ENCODE assay signal across 8 cellular contexts in genomic region chr12:92928962-92929915, GRCh38. TPM values are rescaled to one million over a fixed set of nuclear protein-coding genes. Genes with fewer than 3 reads are reported as not detected.
DNase-seq lines count a peak whose midpoint lies in the region; ATAC-seq, FAIRE-seq and TF ChIP-seq lines count a peak whose summit lies in the region.

Gene EEA1, minus strand, starts transcription at chr12:92929295. Its CDS starts 229 bp downstream, at chr12:92929066.

- TF ChIP-seq RAD21 in HepG2 (CRISPR knock-in tag; IDR thresholded peaks at IDR 0.05): peak; percentile 60; the same call in 1 of the 2 replicates

- POLR2A ChIA-PET in HepG2 (lab: Yijun Ruan, JAX): interaction anchor here (0.6 to 4.2 kb wide), 21 partner anchors 14 to 491 kb away, joined by 3 to 27 read pairs (median 5); no protein-coding TSS in a partner anchor

- H3K27me3 ChIP-seq in HepG2 (ENCODE audit: control insufficient read depth in 1 of 2, insufficient read depth in 2 of 2, low read length in 2 of 2): no peaks in the 10 kb centered on the region

- no TSS peak for BruUV-seq in HepG2 (replicated peaks; lab: Mats Ljungman, UMichigan)

- H2AFZ ChIP-seq in HepG2 (ENCODE audit: low read length): no peak within 1 kb of the TSS

- TF ChIP-seq POLR2A in HepG2 (IDR thresholded peaks at IDR 0.05; ENCODE audit: insufficient read depth in 1 of 2, low read depth in 2 of 2, low read length in 2 of 2): peak; percentile 88 to 90

- no peaks in the 10 kb centered on the region; a peak in 1 of 5 replicates for H3K36me3 ChIP-seq in HepG2 (replicated peaks in 1 of 2; ENCODE audit: control insufficient read depth in 1 of 2, insufficient read depth in 2 of 2, low read length in 2 of 2)

- H3K4me1 ChIP-seq in HepG2 (ENCODE audit: insufficient read depth, low read length): peaks cover 59% of the 10 kb centered on the region

- intact Hi-C loops in dendritic cell treated with granulocyte-macrophage colony-stimulating factor and Interleukin-4, amounts not matched to agents 40 ng/mL and 50 ng/mL, for 4 days (cut with micrococcal nuclease): loop anchor here (5.0 to 10.0 kb wide), 3 partner anchors 53 to 646 kb away; partner anchors contain the start of gene SOCS2
- intact Hi-C loops in HepG2 (cut with micrococcal nuclease; ENCODE audit: unreplicated experiment): loop anchor here (5.0 to 10.0 kb wide), 3 partner anchors 43 to 102 kb away; no protein-coding TSS in a partner anchor

- in situ Hi-C loops in HepG2 (cut with HindIII; ENCODE audit: extremely low pct_ligation_motif_present, low pct_unique_long_range_greater_than_20kb): no loop called here

- H3K4me3 Mint-ChIP-seq in dendritic cell treated with granulocyte-macrophage colony-stimulating factor and Interleukin-4, amounts not matched to agents 40 ng/mL and 50 ng/mL, for 4 days: peak within 1 kb of the TSS; percentile 88

- peak within 1 kb of the TSS; percentile 84 for H3K4me2 ChIP-seq in HepG2 (ENCODE audit: low read depth, low read length)

- TF ChIP-seq EP300 in HepG2 (IDR thresholded peaks at IDR 0.05; ENCODE audit: low read depth in 2 of 2, low read length in 2 of 2) (peak in 1 of 2 experiments; percentile 34; a peak in 1 of 4 replicates), HepG2 (CRISPR knock-in tag; IDR thresholded peaks at IDR 0.05; ENCODE audit: borderline replicate concordance) (no peak)

- no peaks in the 10 kb centered on the region for H3K9me3 ChIP-seq in HepG2 (ENCODE audit: low read length)

- peak; percentile 97 for DNase-seq in NCI-H748 (lab: John Stamatoyannopoulos, UW; ENCODE audit: unreplicated experiment)
- peak; percentile 89 to 94 for DNase-seq in activated CD4-positive, alpha-beta T cell treated with anti-CD3 and anti-CD28 coated beads, Interleukin-2, amount 50 U/mL, for 24 hours (ENCODE audit: low read depth in 1 of 2, low spot score in 1 of 2)
- peak; percentile 91 for DNase-seq in HepG2 (ENCODE audit: low spot score)
- peak; percentile 98 for DNase-seq in stimulated activated CD4-positive, alpha-beta T cell treated with anti-CD3 and anti-CD28 coated beads, Interleukin-4, amount 100 ng/mL, for 1 hour

- H3K4me1 Mint-ChIP-seq in dendritic cell treated with granulocyte-macrophage colony-stimulating factor and Interleukin-4, amounts not matched to agents 40 ng/mL and 50 ng/mL, for 4 days (ENCODE audit: low read depth): peaks cover 20% of the 10 kb centered on the region

- TF ChIP-seq CTCF in C4-2B (conservative IDR thresholded peaks at IDR 0.05): peak; percentile 13
- TF ChIP-seq CTCF in HepG2 (CRISPR knock-in tag; IDR thresholded peaks at IDR 0.05): peak; percentile 42; the same call in 1 of the 2 replicates

- peaks cover 21% of the 10 kb centered on the region for H3K36me3 Mint-ChIP-seq in dendritic cell treated with granulocyte-macrophage colony-stimulating factor and Interleukin-4, amounts not matched to agents 40 ng/mL and 50 ng/mL, for 4 days (ENCODE audit: low read depth)

- ATAC-seq in GM19351 (IDR thresholded peaks at IDR 0.05; ENCODE audit: unreplicated experiment) (peak; percentile 83), HG03521 (IDR thresholded peaks at IDR 0.05; ENCODE audit: unreplicated experiment) (peak; percentile 89), HepG2 (peak; percentile 95)

- H3K4me3 ChIP-seq in HepG2 (replicated peaks in 1 of 3; ENCODE audit: insufficient read depth in 1 of 3, low read depth in 2 of 3, low read length in 3 of 3): peak within 1 kb of the TSS; percentile 72 to 89 (median 89)

- peaks cover 44% of the 10 kb centered on the region for H3K79me2 ChIP-seq in HepG2 (ENCODE audit: insufficient read depth, low read length)

- CTCF ChIA-PET in HepG2 (lab: Yijun Ruan, JAX; ENCODE audit: low intra/inter-chr PET ratio, low total read pairs): interaction anchor here (0.9 kb wide), 1 partner anchor 102 kb away, joined by 3 read pairs; no protein-coding TSS in a partner anchor

- peak; percentile 53 for FAIRE-seq in HepG2 (lab: Jason Lieb, UNC)

- no peaks in the 10 kb centered on the region for H3K9me3 Mint-ChIP-seq in dendritic cell treated with granulocyte-macrophage colony-stimulating factor and Interleukin-4, amounts not matched to agents 40 ng/mL and 50 ng/mL, for 4 days

- H3K27me3 Mint-ChIP-seq in dendritic cell treated with granulocyte-macrophage colony-stimulating factor and Interleukin-4, amounts not matched to agents 40 ng/mL and 50 ng/mL, for 4 days: no peaks in the 10 kb centered on the region

- peaks cover 6% of the 10 kb centered on the region; the same call in 1 of the 2 replicates for H4K20me1 ChIP-seq in HepG2 (ENCODE audit: insufficient read depth, low read length)

- H3K27ac ChIP-seq in C4-2B (peak within 1 kb of the TSS; percentile 85), HepG2 (ENCODE audit: extremely low read length, insufficient read depth, low read length) (peak within 1 kb of the TSS; percentile 93)

- peak within 1 kb of the TSS; percentile 88 for H3K9ac ChIP-seq in HepG2 (ENCODE audit: insufficient read depth, low read depth, low read length)

- peak within 1 kb of the TSS; percentile 94 for H3K27ac Mint-ChIP-seq in dendritic cell treated with granulocyte-macrophage colony-stimulating factor and Interleukin-4, amounts not matched to agents 40 ng/mL and 50 ng/mL, for 4 days

- WGBS in HepG2 (ENCODE audit: low lambda C conversion rate): 1% methylated on average over 19 of the region's 98 CpGs

TF ChIP-seq in HepG2, 621 proteins besides CTCF, POLR2A, EP300 and RAD21 (continues in another document):
- peak; percentile 89 for TF ChIP-seq ZNF331 (CRISPR knock-in tag; IDR thresholded peaks at IDR 0.05)
- peak; percentile 83 for TF ChIP-seq ZNF501 (CRISPR knock-in tag; IDR thresholded peaks at IDR 0.05)
- TF ChIP-seq ZNF800 (CRISPR knock-in tag; IDR thresholded peaks at IDR 0.05): peak; percentile 51; the same call in 1 of the 2 replicates
- no peak for TF ChIP-seq SRSF1 (optimal IDR thresholded peaks at IDR 0.05; ENCODE audit: low read depth, low read length)
- TF ChIP-seq, protein P1, sequence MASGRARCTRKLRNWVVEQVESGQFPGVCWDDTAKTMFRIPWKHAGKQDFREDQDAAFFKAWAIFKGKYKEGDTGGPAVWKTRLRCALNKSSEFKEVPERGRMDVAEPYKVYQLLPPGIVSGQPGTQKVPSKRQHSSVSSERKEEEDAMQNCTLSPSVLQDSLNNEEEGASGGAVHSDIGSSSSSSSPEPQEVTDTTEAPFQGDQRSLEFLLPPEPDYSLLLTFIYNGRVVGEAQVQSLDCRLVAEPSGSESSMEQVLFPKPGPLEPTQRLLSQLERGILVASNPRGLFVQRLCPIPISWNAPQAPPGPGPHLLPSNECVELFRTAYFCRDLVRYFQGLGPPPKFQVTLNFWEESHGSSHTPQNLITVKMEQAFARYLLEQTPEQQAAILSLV (CRISPR knock-in tag; IDR thresholded peaks at IDR 0.05; ENCODE audit: borderline replicate concordance): peak; percentile 96
- TF ChIP-seq SP4 (CRISPR knock-in tag; IDR thresholded peaks at IDR 0.05): peak; percentile 99
- TF ChIP-seq ZFAT (CRISPR knock-in tag; conservative IDR thresholded peaks at IDR 0.05): 0 out of 2 replicates have a peak, but pooled peaks have one; percentile 63
- peak; percentile 81; the same call in 1 of the 2 replicates for TF ChIP-seq CREB3 (CRISPR knock-in tag; IDR thresholded peaks at IDR 0.05)
- peak; percentile 99 for TF ChIP-seq ZNF430 (CRISPR knock-in tag; IDR thresholded peaks at IDR 0.05)

RNA-seq across cellular contexts. Expression of gene EEA1, which starts in this region (rescaled TPM):
- 19.3 and 42.7 TPM in 2 replicates for total RNA-seq in HepG2 (2016; rRNA removed; fragmentation: Illumina TruSeq; extraction: Trizol)
- 13.7 and 15.1 TPM in 2 replicates for total RNA-seq in HepG2 (2016; cell fraction: cytosol; rRNA removed; fragmentation: Illumina TruSeq; extraction: Trizol; ENCODE audit: low read depth)
- 17.7 and 39.8 TPM in 2 replicates for total RNA-seq in HepG2 (2016; cell fraction: insoluble cytoplasmic fraction; rRNA removed; fragmentation: Illumina TruSeq; extraction: Trizol)
- total RNA-seq in HepG2 (2016; cell fraction: membrane; rRNA removed; fragmentation: Illumina TruSeq; extraction: Trizol): 9.5 and 12.2 TPM in 2 replicates
- total RNA-seq in HepG2 (2016; cell fraction: nucleus; rRNA removed; fragmentation: Illumina TruSeq; extraction: Trizol): 29.6 and 33.4 TPM in 2 replicates
- polyA plus RNA-seq in HepG2 (2011; rRNA removed): 2.6 and 5.0 TPM in 2 replicates
- 1.1 and 1.8 TPM in 2 replicates for polyA plus RNA-seq in HepG2 (2011; cell fraction: cytosol; rRNA removed)
- 2.6 and 2.7 TPM in 2 replicates for polyA plus RNA-seq in HepG2 (2011; cell fraction: nucleus; rRNA removed)
- polyA plus RNA-seq in HepG2 (2012): 5.4 and 9.3 TPM in 2 replicates
- polyA plus RNA-seq in HepG2 (2016; cell fraction: cytosol; fragmentation: Illumina TruSeq; extraction: Trizol; ENCODE audit: low read depth): 0.26 and 0.34 TPM in 2 replicates
- polyA plus RNA-seq in HepG2 (2016; cell fraction: insoluble cytoplasmic fraction; fragmentation: Illumina TruSeq; extraction: Trizol; ENCODE audit: low read depth): 17.0 and 18.2 TPM in 2 replicates
- 0.85 and 1.0 TPM in 2 replicates for polyA plus RNA-seq in HepG2 (2016; cell fraction: membrane; fragmentation: Illumina TruSeq; extraction: Trizol; ENCODE audit: low read depth)
- 17.2 and 17.6 TPM in 2 replicates for polyA plus RNA-seq in HepG2 (2016; cell fraction: nucleus; fragmentation: Illumina TruSeq; extraction: Trizol; ENCODE audit: insufficient read depth, low read depth)
- polyA minus RNA-seq in HepG2 (2011; rRNA and poly(A)+ RNA removed; ENCODE audit: low replicate concordance): 1.6 and 2.5 TPM in 2 replicates
- 21.9 and 22.2 TPM in 2 replicates for polyA minus RNA-seq in HepG2 (2011; cell fraction: cytosol; rRNA and poly(A)+ RNA removed)
- 23.8 and 31.0 TPM in 2 replicates for polyA minus RNA-seq in HepG2 (2011; cell fraction: nucleus; rRNA and poly(A)+ RNA removed)

Comparison
In these comparisons a context has a peak if more than half of its experiments do, and no peak if none do; other contexts are left out.
1. Peak in every context shown above with its lines: DNase-seq, ATAC-seq, H3K4me3 ChIP-seq and H3K27ac ChIP-seq.